In the genomic region with DNA sequence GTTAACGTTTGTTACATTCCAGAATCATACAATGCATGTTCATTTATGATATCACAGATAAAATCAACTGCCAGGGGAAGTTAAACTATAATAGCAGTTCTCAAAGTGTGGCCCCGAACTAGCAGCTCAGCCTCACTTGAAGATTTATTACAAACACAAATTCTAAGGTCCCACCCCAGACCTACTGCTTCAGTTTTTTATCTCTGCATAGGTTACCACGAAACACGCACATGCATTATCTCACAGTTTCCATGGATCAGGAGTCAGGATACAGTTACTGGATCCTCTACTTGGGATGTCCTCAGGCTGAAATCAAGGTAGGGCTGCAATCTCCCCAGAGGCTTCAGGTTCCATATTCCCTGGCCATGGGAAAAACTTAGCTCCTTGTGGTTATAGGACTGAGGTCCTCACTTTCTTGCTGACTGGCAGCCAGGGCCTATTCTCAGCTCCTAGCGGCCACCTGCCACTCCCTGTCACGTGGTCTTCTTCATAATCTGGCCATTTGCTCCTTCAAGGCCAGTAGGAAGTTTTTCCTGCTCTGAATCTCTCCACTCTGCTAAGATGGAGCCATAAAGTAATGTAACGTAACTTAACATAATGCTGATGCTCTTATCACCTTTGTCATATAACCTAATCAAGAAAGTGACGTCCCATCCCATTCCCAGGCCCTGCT, we compare ENCODE assay signal across 38 cellular contexts.
"Had no signal": no experiment of that assay in that cellular context is flagged by ENCODE, and none has a peak within 500 bp of the region (broad histone marks: within the 10 kb centered on the region; RNA-seq: fewer than 3 reads in every experiment).

No MANE protein-coding gene starts in this region.

- ATAC-seq: activated CD4-positive, alpha-beta T cell treated with anti-CD3 and anti-CD28 coated beads for 36 hours; activated CD8-positive, alpha-beta memory T cell treated with anti-CD3 and anti-CD28 coated beads, Interleukin-2, amount 10 ng/mL, durations not matched to agents 7 days and 5 days; activated CD8-positive, alpha-beta T cell treated with anti-CD3 and anti-CD28 coated beads, Interleukin-2, amount 10 ng/mL, durations not matched to agents 7 days and 5 days; activated naive CD8-positive, alpha-beta T cell treated with anti-CD3 and anti-CD28 coated beads, Interleukin-2, amount 50 U/mL, for 24 hours; effector memory CD8-positive, alpha-beta T cell; foreskin keratinocyte; gastrocnemius medialis; heart left ventricle; T-helper 17 cell had no signal

- H3K9me3 ChIP-seq: adrenal gland, ascending aorta, breast epithelium, esophagus muscularis mucosa, gastrocnemius medialis, heart left ventricle had no signal

- H3K27ac Mint-ChIP-seq: activated CD4-positive, alpha-beta memory T cell treated with anti-CD3 and anti-CD28 coated beads for 36 hours; activated CD4-positive, alpha-beta T cell treated with anti-CD3 and anti-CD28 coated beads for 36 hours; activated CD4-positive, alpha-beta T cell treated with anti-CD3 and anti-CD28 coated beads, Interleukin-2, amount 10 ng/mL, durations not matched to agents 24 days and 14 days; activated CD8-positive, alpha-beta memory T cell treated with anti-CD3 and anti-CD28 coated beads, Interleukin-2, amount 10 ng/mL, durations not matched to agents 7 days and 5 days; activated CD8-positive, alpha-beta T cell treated with anti-CD3 and anti-CD28 coated beads, Interleukin-2, amount 10 ng/mL, durations not matched to agents 7 days and 5 days; activated naive CD4-positive, alpha-beta T cell treated with anti-CD3 and anti-CD28 coated beads for 36 hours; activated naive CD4-positive, alpha-beta T cell treated with anti-CD3 and anti-CD28 coated beads, Interleukin-2, amount 50 U/mL, for 24 hours; activated naive CD8-positive, alpha-beta T cell treated with anti-CD3 and anti-CD28 coated beads for 36 hours; activated naive CD8-positive, alpha-beta T cell treated with anti-CD3 and anti-CD28 coated beads, Interleukin-2, amount 50 U/mL, for 24 hours; activated T-helper 1 cell treated with anti-CD3 and anti-CD28 coated beads, Interleukin-12 subunit alpha, Interleukin-12 subunit beta, Interleukin-2, Interleukin-4 antibody, amounts not matched to agents 30 ng/mL and 10 ng/mL and 1 ng/mL, durations not matched to agents 14 hours and 24 hours and 36 hours; activated T-helper 2 cell treated with anti-CD3 and anti-CD28 coated beads, Interferon-gamma antibody, Interleukin-2, Interleukin-4, amounts not matched to agents 10 μg/mL and 5 μg/mL and 100 μg/mL, durations not matched to agents 14 hours and 24 hours and 36 hours; brain; effector memory CD8-positive, alpha-beta T cell; T-helper 2 cell treated with Interferon-gamma antibody and Interleukin-4, amounts not matched to agents 5 μg/mL and 100 μg/mL, for 36 hours had no signal

- H3K27me3 ChIP-seq: adrenal gland, ascending aorta, breast epithelium, cardiac muscle cell had no signal

- H3K27ac ChIP-seq: adrenal gland, ascending aorta, breast epithelium, cardiac muscle cell, esophagus muscularis mucosa, foreskin keratinocyte, gastrocnemius medialis, heart left ventricle had no signal

- H3K4me3 ChIP-seq: adrenal gland, ascending aorta, breast epithelium, cardiac muscle cell, esophagus muscularis mucosa, gastrocnemius medialis, heart left ventricle had no signal

- H3K27me3 Mint-ChIP-seq: activated naive CD4-positive, alpha-beta T cell treated with anti-CD3 and anti-CD28 coated beads, Interleukin-2, amount 50 U/mL, for 24 hours; activated naive CD8-positive, alpha-beta T cell treated with anti-CD3 and anti-CD28 coated beads for 36 hours; activated naive CD8-positive, alpha-beta T cell treated with anti-CD3 and anti-CD28 coated beads, Interleukin-2, amount 50 U/mL, for 24 hours had no signal

- FAIRE-seq: colon had no signal

- H3K9me3 Mint-ChIP-seq: activated CD4-positive, alpha-beta memory T cell treated with anti-CD3 and anti-CD28 coated beads for 36 hours; activated CD4-positive, alpha-beta T cell treated with anti-CD3 and anti-CD28 coated beads, Interleukin-2, amount 10 ng/mL, durations not matched to agents 24 days and 14 days; activated naive CD4-positive, alpha-beta T cell treated with anti-CD3 and anti-CD28 coated beads for 36 hours; activated naive CD4-positive, alpha-beta T cell treated with anti-CD3 and anti-CD28 coated beads, Interleukin-2, amount 50 U/mL, for 24 hours; activated naive CD8-positive, alpha-beta T cell treated with anti-CD3 and anti-CD28 coated beads, Interleukin-2, amount 50 U/mL, for 24 hours; activated T-helper 1 cell treated with anti-CD3 and anti-CD28 coated beads, Interleukin-12 subunit alpha, Interleukin-12 subunit beta, Interleukin-2, Interleukin-4 antibody, amounts not matched to agents 30 ng/mL and 10 ng/mL and 1 ng/mL, durations not matched to agents 14 hours and 24 hours and 36 hours; activated T-helper 2 cell treated with anti-CD3 and anti-CD28 coated beads, Interferon-gamma antibody, Interleukin-2, Interleukin-4, amounts not matched to agents 10 μg/mL and 5 μg/mL and 100 μg/mL, durations not matched to agents 14 hours and 24 hours and 36 hours; central memory CD8-positive, alpha-beta T cell; effector memory CD8-positive, alpha-beta T cell; T-helper 2 cell treated with Interferon-gamma antibody and Interleukin-4, amounts not matched to agents 5 μg/mL and 100 μg/mL, for 36 hours had no signal

- H3K4me3 Mint-ChIP-seq: activated CD4-positive, alpha-beta memory T cell treated with anti-CD3 and anti-CD28 coated beads for 36 hours; activated CD4-positive, alpha-beta T cell treated with anti-CD3 and anti-CD28 coated beads for 36 hours; activated CD4-positive, alpha-beta T cell treated with anti-CD3 and anti-CD28 coated beads, Interleukin-2, amount 10 ng/mL, durations not matched to agents 24 days and 14 days; activated CD8-positive, alpha-beta memory T cell treated with anti-CD3 and anti-CD28 coated beads, Interleukin-2, amount 10 ng/mL, durations not matched to agents 7 days and 5 days; activated CD8-positive, alpha-beta T cell treated with anti-CD3 and anti-CD28 coated beads, Interleukin-2, amount 10 ng/mL, durations not matched to agents 7 days and 5 days; activated naive CD4-positive, alpha-beta T cell treated with anti-CD3 and anti-CD28 coated beads for 36 hours; activated naive CD4-positive, alpha-beta T cell treated with anti-CD3 and anti-CD28 coated beads, Interleukin-2, amount 50 U/mL, for 24 hours; activated naive CD8-positive, alpha-beta T cell treated with anti-CD3 and anti-CD28 coated beads for 36 hours; activated naive CD8-positive, alpha-beta T cell treated with anti-CD3 and anti-CD28 coated beads, Interleukin-2, amount 50 U/mL, for 24 hours; activated T-helper 1 cell treated with anti-CD3 and anti-CD28 coated beads, Interleukin-12 subunit alpha, Interleukin-12 subunit beta, Interleukin-2, Interleukin-4 antibody, amounts not matched to agents 30 ng/mL and 10 ng/mL and 1 ng/mL, durations not matched to agents 14 hours and 24 hours and 36 hours; brain; central memory CD8-positive, alpha-beta T cell; effector memory CD8-positive, alpha-beta T cell; T-helper 17 cell; T-helper 2 cell treated with Interferon-gamma antibody and Interleukin-4, amounts not matched to agents 5 μg/mL and 100 μg/mL, for 36 hours had no signal

- H3K4me1 Mint-ChIP-seq: activated naive CD4-positive, alpha-beta T cell treated with anti-CD3 and anti-CD28 coated beads, Interleukin-2, amount 50 U/mL, for 24 hours; central memory CD8-positive, alpha-beta T cell had no signal

- H3K36me3 ChIP-seq: adrenal gland, ascending aorta, breast epithelium, cardiac muscle cell, esophagus muscularis mucosa, gastrocnemius medialis, heart left ventricle had no signal

- DNase-seq: activated CD4-positive, alpha-beta memory T cell treated with anti-CD3 and anti-CD28 coated beads for 36 hours; activated CD4-positive, alpha-beta T cell treated with anti-CD3 and anti-CD28 coated beads for 36 hours; activated CD4-positive, alpha-beta T cell treated with anti-CD3 and anti-CD28 coated beads, Interleukin-2, amount 10 ng/mL, durations not matched to agents 24 days and 14 days; activated CD4-positive, CD25-positive, alpha-beta regulatory T cell; activated CD4-positive, CD25-positive, alpha-beta regulatory T cell treated with anti-CD3 and anti-CD28 coated beads, Interleukin-2, amount 50 U/mL, for 72 hours; activated CD8-positive, alpha-beta memory T cell treated with anti-CD3 and anti-CD28 coated beads, Interleukin-2, amount 10 ng/mL, durations not matched to agents 7 days and 5 days; activated CD8-positive, alpha-beta memory T cell treated with anti-CD3 and anti-CD28 coated beads, Interleukin-2, amount 50 U/mL, for 4 hours; activated CD8-positive, alpha-beta T cell treated with anti-CD3 and anti-CD28 coated beads, Interleukin-2, amount 10 ng/mL, durations not matched to agents 7 days and 5 days; activated effector memory CD4-positive, alpha-beta T cell treated with anti-CD3 and anti-CD28 coated beads, Interleukin-2, amount 50 U/mL, for 16 hours; activated naive CD4-positive, alpha-beta T cell treated with anti-CD3 and anti-CD28 coated beads for 36 hours; activated naive CD8-positive, alpha-beta T cell treated with anti-CD3 and anti-CD28 coated beads for 36 hours; activated naive CD8-positive, alpha-beta T cell treated with anti-CD3 and anti-CD28 coated beads, Interleukin-2, amount 50 U/mL, for 24 hours; activated T-cell treated with anti-CD3 and anti-CD28 coated beads, Interleukin-2, amount 50 U/mL, for 1 hour; activated T-cell treated with anti-CD3 and anti-CD28 coated beads, Interleukin-2, amount 50 U/mL, for 48 hours; adrenal gland; amygdala; cortex of kidney; dermis blood vessel endothelial cell; effector CD4-positive, alpha-beta T cell; effector memory CD8-positive, alpha-beta T cell; foreskin keratinocyte; gastrocnemius medialis; glutamatergic neuron; heart left ventricle; T-helper 1 cell; T-helper 17 cell; T1000 had no signal

- H3K36me3 Mint-ChIP-seq: activated CD4-positive, alpha-beta memory T cell treated with anti-CD3 and anti-CD28 coated beads for 36 hours; activated CD8-positive, alpha-beta memory T cell treated with anti-CD3 and anti-CD28 coated beads, Interleukin-2, amount 10 ng/mL, durations not matched to agents 7 days and 5 days; activated naive CD4-positive, alpha-beta T cell treated with anti-CD3 and anti-CD28 coated beads, Interleukin-2, amount 50 U/mL, for 24 hours; activated naive CD8-positive, alpha-beta T cell treated with anti-CD3 and anti-CD28 coated beads for 36 hours; brain had no signal

- H3K4me1 ChIP-seq: adrenal gland, ascending aorta, breast epithelium, gastrocnemius medialis had no signal
